In the genomic region with DNA sequence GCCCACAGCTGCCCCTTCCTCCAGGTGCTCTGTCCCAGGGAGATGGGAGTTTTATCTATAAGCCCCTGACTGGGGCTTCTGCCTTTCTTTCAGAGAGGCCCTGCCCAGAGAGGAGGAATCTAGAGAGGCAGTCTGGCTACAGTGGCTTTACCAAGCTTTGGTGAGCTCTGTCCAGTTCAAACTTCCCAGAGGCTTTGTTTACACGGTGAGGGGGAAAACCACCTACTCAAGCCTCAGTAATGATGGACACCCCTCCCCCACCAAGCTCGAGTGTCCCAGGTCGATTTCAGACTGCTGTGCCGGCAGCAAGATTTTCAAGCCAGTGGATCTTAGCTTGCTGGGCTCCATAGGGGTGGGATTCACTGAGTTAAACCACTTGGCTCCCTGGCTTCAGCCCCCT, we compare ENCODE assay signal across 1 cellular context.
TF ChIP-seq lines count a peak whose summit lies in the region.
"Not testable (repeated sequence)": the region's sequence is repeated elsewhere in the genome, so short reads cannot be mapped to it uniquely, and the experiment has no call there.

No MANE protein-coding gene starts in this region.

TF ChIP-seq in HepG2, 621 proteins besides CTCF, POLR2A, EP300 and RAD21:
- peak; percentile 79 for TF ChIP-seq ZNF121 (CRISPR knock-in tag; IDR thresholded peaks at IDR 0.05)
- TF ChIP-seq, protein P1, sequence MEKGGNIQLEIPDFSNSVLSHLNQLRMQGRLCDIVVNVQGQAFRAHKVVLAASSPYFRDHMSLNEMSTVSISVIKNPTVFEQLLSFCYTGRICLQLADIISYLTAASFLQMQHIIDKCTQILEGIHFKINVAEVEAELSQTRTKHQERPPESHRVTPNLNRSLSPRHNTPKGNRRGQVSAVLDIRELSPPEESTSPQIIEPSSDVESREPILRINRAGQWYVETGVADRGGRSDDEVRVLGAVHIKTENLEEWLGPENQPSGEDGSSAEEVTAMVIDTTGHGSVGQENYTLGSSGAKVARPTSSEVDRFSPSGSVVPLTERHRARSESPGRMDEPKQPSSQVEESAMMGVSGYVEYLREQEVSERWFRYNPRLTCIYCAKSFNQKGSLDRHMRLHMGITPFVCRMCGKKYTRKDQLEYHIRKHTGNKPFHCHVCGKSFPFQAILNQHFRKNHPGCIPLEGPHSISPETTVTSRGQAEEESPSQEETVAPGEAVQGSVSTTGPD (CRISPR knock-in tag; IDR thresholded peaks at IDR 0.05) = peak; percentile 92
- 0 out of 2 replicates have a peak, but pooled peaks have one; percentile 41 for TF ChIP-seq ZNF124 (CRISPR knock-in tag; IDR thresholded peaks at IDR 0.05)
- TF ChIP-seq ZNF264 (CRISPR knock-in tag; IDR thresholded peaks at IDR 0.05) = 0 out of 2 replicates have a peak, but pooled peaks have one; percentile 34
- 0 out of 2 replicates have a peak, but pooled peaks have one; percentile 43 for TF ChIP-seq PHF21A (CRISPR knock-in tag; IDR thresholded peaks at IDR 0.05)
- TF ChIP-seq, protein P2, sequence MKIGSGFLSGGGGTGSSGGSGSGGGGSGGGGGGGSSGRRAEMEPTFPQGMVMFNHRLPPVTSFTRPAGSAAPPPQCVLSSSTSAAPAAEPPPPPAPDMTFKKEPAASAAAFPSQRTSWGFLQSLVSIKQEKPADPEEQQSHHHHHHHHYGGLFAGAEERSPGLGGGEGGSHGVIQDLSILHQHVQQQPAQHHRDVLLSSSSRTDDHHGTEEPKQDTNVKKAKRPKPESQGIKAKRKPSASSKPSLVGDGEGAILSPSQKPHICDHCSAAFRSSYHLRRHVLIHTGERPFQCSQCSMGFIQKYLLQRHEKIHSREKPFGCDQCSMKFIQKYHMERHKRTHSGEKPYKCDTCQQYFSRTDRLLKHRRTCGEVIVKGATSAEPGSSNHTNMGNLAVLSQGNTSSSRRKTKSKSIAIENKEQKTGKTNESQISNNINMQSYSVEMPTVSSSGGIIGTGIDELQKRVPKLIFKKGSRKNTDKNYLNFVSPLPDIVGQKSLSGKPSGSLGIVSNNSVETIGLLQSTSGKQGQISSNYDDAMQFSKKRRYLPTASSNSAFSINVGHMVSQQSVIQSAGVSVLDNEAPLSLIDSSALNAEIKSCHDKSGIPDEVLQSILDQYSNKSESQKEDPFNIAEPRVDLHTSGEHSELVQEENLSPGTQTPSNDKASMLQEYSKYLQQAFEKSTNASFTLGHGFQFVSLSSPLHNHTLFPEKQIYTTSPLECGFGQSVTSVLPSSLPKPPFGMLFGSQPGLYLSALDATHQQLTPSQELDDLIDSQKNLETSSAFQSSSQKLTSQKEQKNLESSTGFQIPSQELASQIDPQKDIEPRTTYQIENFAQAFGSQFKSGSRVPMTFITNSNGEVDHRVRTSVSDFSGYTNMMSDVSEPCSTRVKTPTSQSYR (CRISPR knock-in tag; IDR thresholded peaks at IDR 0.05; ENCODE audit: borderline replicate concordance) = peak; percentile 92
- peak; percentile 60; the same call in 1 of the 2 replicates for TF ChIP-seq FOXJ3 (CRISPR knock-in tag; IDR thresholded peaks at IDR 0.05; ENCODE audit: borderline replicate concordance)
- TF ChIP-seq NFKBIZ (CRISPR knock-in tag; IDR thresholded peaks at IDR 0.05) = 0 out of 2 replicates have a peak, but pooled peaks have one; percentile 41
- peak; percentile 21; the same call in 1 of the 2 replicates for TF ChIP-seq REPIN1 (CRISPR knock-in tag; IDR thresholded peaks at IDR 0.05; ENCODE audit: borderline replicate concordance, low read depth)
- TF ChIP-seq FOXA1, SOX6 (IDR thresholded peaks at IDR 0.05): not testable (repeated sequence)
- TF ChIP-seq FOXA1 (CRISPR knock-in tag; IDR thresholded peaks at IDR 0.05) = peak; percentile 70
- TF ChIP-seq, protein P3, sequence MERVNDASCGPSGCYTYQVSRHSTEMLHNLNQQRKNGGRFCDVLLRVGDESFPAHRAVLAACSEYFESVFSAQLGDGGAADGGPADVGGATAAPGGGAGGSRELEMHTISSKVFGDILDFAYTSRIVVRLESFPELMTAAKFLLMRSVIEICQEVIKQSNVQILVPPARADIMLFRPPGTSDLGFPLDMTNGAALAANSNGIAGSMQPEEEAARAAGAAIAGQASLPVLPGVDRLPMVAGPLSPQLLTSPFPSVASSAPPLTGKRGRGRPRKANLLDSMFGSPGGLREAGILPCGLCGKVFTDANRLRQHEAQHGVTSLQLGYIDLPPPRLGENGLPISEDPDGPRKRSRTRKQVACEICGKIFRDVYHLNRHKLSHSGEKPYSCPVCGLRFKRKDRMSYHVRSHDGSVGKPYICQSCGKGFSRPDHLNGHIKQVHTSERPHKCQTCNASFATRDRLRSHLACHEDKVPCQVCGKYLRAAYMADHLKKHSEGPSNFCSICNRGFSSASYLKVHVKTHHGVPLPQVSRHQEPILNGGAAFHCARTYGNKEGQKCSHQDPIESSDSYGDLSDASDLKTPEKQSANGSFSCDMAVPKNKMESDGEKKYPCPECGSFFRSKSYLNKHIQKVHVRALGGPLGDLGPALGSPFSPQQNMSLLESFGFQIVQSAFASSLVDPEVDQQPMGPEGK (CRISPR knock-in tag; IDR thresholded peaks at IDR 0.05) = peak; percentile 39; the same call in 1 of the 2 replicates
- peak; percentile 13; the same call in 1 of the 2 replicates for TF ChIP-seq GFI1 (CRISPR knock-in tag; IDR thresholded peaks at IDR 0.05; ENCODE audit: borderline replicate concordance)
- TF ChIP-seq, protein P4, sequence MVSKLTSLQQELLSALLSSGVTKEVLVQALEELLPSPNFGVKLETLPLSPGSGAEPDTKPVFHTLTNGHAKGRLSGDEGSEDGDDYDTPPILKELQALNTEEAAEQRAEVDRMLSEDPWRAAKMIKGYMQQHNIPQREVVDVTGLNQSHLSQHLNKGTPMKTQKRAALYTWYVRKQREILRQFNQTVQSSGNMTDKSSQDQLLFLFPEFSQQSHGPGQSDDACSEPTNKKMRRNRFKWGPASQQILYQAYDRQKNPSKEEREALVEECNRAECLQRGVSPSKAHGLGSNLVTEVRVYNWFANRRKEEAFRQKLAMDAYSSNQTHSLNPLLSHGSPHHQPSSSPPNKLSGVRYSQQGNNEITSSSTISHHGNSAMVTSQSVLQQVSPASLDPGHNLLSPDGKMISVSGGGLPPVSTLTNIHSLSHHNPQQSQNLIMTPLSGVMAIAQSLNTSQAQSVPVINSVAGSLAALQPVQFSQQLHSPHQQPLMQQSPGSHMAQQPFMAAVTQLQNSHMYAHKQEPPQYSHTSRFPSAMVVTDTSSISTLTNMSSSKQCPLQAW (CRISPR knock-in tag; IDR thresholded peaks at IDR 0.05) = 0 out of 2 replicates have a peak, but pooled peaks have one; percentile 28
- TF ChIP-seq SIX1 (CRISPR knock-in tag; IDR thresholded peaks at IDR 0.05; ENCODE audit: borderline replicate concordance) = peak; percentile 52; the same call in 1 of the 2 replicates
- peak; percentile 10; the same call in 1 of the 2 replicates for TF ChIP-seq GATAD2A (CRISPR knock-in tag; IDR thresholded peaks at IDR 0.05)
- TF ChIP-seq NCOA2 (CRISPR knock-in tag; IDR thresholded peaks at IDR 0.05) = 0 out of 2 replicates have a peak, but pooled peaks have one; percentile 20
- TF ChIP-seq ONECUT2 (CRISPR knock-in tag; IDR thresholded peaks at IDR 0.05) = peak; percentile 34; the same call in 1 of the 2 replicates
- peak; percentile 26; the same call in 1 of the 2 replicates for TF ChIP-seq SOX6 (CRISPR knock-in tag; IDR thresholded peaks at IDR 0.05)
- 0 out of 2 replicates have a peak, but pooled peaks have one; percentile 41 for TF ChIP-seq ZMYM3 (CRISPR knock-in tag; IDR thresholded peaks at IDR 0.05)
- TF ChIP-seq FOSL2 (CRISPR knock-in tag; IDR thresholded peaks at IDR 0.05) = 0 out of 2 replicates have a peak, but pooled peaks have one; percentile 30
- peak; percentile 76 for TF ChIP-seq FOXA3 (CRISPR knock-in tag; IDR thresholded peaks at IDR 0.05)
- TF ChIP-seq, protein P5, sequence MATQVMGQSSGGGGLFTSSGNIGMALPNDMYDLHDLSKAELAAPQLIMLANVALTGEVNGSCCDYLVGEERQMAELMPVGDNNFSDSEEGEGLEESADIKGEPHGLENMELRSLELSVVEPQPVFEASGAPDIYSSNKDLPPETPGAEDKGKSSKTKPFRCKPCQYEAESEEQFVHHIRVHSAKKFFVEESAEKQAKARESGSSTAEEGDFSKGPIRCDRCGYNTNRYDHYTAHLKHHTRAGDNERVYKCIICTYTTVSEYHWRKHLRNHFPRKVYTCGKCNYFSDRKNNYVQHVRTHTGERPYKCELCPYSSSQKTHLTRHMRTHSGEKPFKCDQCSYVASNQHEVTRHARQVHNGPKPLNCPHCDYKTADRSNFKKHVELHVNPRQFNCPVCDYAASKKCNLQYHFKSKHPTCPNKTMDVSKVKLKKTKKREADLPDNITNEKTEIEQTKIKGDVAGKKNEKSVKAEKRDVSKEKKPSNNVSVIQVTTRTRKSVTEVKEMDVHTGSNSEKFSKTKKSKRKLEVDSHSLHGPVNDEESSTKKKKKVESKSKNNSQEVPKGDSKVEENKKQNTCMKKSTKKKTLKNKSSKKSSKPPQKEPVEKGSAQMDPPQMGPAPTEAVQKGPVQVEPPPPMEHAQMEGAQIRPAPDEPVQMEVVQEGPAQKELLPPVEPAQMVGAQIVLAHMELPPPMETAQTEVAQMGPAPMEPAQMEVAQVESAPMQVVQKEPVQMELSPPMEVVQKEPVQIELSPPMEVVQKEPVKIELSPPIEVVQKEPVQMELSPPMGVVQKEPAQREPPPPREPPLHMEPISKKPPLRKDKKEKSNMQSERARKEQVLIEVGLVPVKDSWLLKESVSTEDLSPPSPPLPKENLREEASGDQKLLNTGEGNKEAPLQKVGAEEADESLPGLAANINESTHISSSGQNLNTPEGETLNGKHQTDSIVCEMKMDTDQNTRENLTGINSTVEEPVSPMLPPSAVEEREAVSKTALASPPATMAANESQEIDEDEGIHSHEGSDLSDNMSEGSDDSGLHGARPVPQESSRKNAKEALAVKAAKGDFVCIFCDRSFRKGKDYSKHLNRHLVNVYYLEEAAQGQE (IDR thresholded peaks at IDR 0.05; ENCODE audit: borderline replicate concordance in 1 of 2, low read depth in 1 of 2, low read length in 2 of 2) = peak in 1 of 2 experiments; percentile 83; a peak in 2 of 4 replicates
- TF ChIP-seq, protein P6, sequence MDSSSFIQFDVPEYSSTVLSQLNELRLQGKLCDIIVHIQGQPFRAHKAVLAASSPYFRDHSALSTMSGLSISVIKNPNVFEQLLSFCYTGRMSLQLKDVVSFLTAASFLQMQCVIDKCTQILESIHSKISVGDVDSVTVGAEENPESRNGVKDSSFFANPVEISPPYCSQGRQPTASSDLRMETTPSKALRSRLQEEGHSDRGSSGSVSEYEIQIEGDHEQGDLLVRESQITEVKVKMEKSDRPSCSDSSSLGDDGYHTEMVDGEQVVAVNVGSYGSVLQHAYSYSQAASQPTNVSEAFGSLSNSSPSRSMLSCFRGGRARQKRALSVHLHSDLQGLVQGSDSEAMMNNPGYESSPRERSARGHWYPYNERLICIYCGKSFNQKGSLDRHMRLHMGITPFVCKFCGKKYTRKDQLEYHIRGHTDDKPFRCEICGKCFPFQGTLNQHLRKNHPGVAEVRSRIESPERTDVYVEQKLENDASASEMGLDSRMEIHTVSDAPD (CRISPR knock-in tag; IDR thresholded peaks at IDR 0.05) = peak; percentile 75; the same call in 1 of the 2 replicates
- peak; percentile 76; the same call in 1 of the 2 replicates for TF ChIP-seq MIER2 (CRISPR knock-in tag; IDR thresholded peaks at IDR 0.05)
- TF ChIP-seq, protein P7, sequence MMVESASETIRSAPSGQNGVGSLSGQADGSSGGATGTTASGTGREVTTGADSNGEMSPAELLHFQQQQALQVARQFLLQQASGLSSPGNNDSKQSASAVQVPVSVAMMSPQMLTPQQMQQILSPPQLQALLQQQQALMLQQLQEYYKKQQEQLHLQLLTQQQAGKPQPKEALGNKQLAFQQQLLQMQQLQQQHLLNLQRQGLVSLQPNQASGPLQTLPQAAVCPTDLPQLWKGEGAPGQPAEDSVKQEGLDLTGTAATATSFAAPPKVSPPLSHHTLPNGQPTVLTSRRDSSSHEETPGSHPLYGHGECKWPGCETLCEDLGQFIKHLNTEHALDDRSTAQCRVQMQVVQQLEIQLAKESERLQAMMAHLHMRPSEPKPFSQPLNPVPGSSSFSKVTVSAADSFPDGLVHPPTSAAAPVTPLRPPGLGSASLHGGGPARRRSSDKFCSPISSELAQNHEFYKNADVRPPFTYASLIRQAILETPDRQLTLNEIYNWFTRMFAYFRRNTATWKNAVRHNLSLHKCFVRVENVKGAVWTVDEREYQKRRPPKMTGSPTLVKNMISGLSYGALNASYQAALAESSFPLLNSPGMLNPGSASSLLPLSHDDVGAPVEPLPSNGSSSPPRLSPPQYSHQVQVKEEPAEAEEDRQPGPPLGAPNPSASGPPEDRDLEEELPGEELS (CRISPR knock-in tag; IDR thresholded peaks at IDR 0.05) = peak; percentile 66
- TF ChIP-seq, protein P8, sequence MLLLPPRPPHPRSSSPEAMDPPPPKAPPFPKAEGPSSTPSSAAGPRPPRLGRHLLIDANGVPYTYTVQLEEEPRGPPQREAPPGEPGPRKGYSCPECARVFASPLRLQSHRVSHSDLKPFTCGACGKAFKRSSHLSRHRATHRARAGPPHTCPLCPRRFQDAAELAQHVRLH (CRISPR knock-in tag; IDR thresholded peaks at IDR 0.05; ENCODE audit: borderline replicate concordance, low read depth) = 0 out of 2 replicates have a peak, but pooled peaks have one; percentile 39
- TF ChIP-seq HMG20A (CRISPR knock-in tag; IDR thresholded peaks at IDR 0.05; ENCODE audit: borderline replicate concordance) = 0 out of 2 replicates have a peak, but pooled peaks have one; percentile 18
- TF ChIP-seq KDM3A (CRISPR knock-in tag; IDR thresholded peaks at IDR 0.05; ENCODE audit: low read depth) = 0 out of 2 replicates have a peak, but pooled peaks have one; percentile 36
- TF ChIP-seq SALL1 (CRISPR knock-in tag; IDR thresholded peaks at IDR 0.05) = peak; percentile 51
- TF ChIP-seq, protein P9, sequence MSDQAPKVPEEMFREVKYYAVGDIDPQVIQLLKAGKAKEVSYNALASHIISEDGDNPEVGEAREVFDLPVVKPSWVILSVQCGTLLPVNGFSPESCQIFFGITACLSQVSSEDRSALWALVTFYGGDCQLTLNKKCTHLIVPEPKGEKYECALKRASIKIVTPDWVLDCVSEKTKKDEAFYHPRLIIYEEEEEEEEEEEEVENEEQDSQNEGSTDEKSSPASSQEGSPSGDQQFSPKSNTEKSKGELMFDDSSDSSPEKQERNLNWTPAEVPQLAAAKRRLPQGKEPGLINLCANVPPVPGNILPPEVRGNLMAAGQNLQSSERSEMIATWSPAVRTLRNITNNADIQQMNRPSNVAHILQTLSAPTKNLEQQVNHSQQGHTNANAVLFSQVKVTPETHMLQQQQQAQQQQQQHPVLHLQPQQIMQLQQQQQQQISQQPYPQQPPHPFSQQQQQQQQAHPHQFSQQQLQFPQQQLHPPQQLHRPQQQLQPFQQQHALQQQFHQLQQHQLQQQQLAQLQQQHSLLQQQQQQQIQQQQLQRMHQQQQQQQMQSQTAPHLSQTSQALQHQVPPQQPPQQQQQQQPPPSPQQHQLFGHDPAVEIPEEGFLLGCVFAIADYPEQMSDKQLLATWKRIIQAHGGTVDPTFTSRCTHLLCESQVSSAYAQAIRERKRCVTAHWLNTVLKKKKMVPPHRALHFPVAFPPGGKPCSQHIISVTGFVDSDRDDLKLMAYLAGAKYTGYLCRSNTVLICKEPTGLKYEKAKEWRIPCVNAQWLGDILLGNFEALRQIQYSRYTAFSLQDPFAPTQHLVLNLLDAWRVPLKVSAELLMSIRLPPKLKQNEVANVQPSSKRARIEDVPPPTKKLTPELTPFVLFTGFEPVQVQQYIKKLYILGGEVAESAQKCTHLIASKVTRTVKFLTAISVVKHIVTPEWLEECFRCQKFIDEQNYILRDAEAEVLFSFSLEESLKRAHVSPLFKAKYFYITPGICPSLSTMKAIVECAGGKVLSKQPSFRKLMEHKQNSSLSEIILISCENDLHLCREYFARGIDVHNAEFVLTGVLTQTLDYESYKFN (CRISPR knock-in tag; conservative IDR thresholded peaks at IDR 0.05) = peak; percentile 61; the same call in 1 of the 2 replicates
- peak; percentile 66; the same call in 1 of the 2 replicates for TF ChIP-seq FOXK1 (CRISPR knock-in tag; IDR thresholded peaks at IDR 0.05; ENCODE audit: borderline replicate concordance, low read depth)
- 0 out of 2 replicates have a peak, but pooled peaks have one; percentile 17 for TF ChIP-seq ZNF501 (CRISPR knock-in tag; IDR thresholded peaks at IDR 0.05)
- 0 out of 2 replicates have a peak, but pooled peaks have one; percentile 51 for TF ChIP-seq ZNF644 (CRISPR knock-in tag; IDR thresholded peaks at IDR 0.05; ENCODE audit: low read depth)
